In the genomic region with DNA sequence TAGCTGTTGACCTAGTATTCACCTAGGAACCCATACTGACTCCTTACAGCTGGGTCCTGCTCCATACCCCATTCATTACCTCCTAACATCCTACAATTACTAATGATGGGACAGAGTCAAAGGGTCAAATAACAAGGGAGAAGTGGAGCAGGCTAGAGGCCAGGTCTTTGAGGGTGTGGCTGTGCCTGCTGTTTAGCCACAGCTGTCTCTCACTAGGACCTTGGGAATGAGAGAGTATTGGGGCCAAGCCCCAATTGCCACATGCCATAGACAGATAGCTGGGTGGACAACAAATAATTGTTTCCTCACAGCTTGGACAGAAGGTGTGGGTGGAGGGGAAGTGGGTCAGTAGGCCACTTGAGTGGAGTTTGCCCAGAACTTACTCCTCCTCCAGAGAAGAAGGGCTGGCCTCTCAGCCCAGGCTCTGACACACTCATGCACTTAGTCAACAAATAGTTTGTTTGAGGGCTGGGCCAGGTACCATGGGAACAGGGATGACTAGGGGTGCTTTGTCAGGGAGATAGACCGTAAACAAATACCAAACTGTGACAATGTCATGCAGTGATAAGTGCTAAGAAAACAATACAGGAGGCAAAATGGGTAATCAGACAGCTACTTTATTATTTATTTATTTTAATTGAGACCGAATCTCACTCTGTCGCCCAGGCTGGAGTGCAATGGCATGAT, we compare ENCODE assay signal across 8 cellular contexts. TPM values are rescaled to one million over a fixed set of nuclear protein-coding genes. Genes with fewer than 3 reads are reported as not detected.
DNase-seq lines count a peak whose midpoint lies in the region; ATAC-seq and TF ChIP-seq lines count a peak whose summit lies in the region.

No MANE protein-coding gene starts in this region.

- no peaks in the 10 kb centered on the region for H3K9me3 ChIP-seq in suprapubic skin

- WGBS in suprapubic skin: 31% methylated on average over 3 of the region's 3 CpGs

- no peaks in the 10 kb centered on the region for H3K27me3 ChIP-seq in suprapubic skin

- DNase-seq in NK-92 treated with Interleukin-12 subunit alpha and Interleukin-12 subunit beta, amount 100 ng/mL, for 24 hours (lab: John Stamatoyannopoulos, UW): peak; percentile 10
- DNase-seq in NK-92 (lab: John Stamatoyannopoulos, UW; ENCODE audit: unreplicated experiment) (no peak), NCI-H748 treated with DMSO at 0.1 percent for 48 hours (lab: John Stamatoyannopoulos, UW) (peak; percentile 87), choroid plexus epithelial cell (ENCODE audit: low read depth) (peak; percentile 95), left lobe of liver (ENCODE audit: low spot score) (peak; percentile 90), suprapubic skin (ENCODE audit: low spot score in 2 of 2) (peak; percentile 91 to 95)

- peak overlapping the region; percentile 97 for H3K27ac ChIP-seq in suprapubic skin

- no peak for TF ChIP-seq POLR2A in suprapubic skin (IDR thresholded peaks at IDR 0.05)

- H3K4me3 ChIP-seq in choroid plexus epithelial cell (ENCODE audit: low read depth, low read length): no peak overlapping the region
- H3K4me3 ChIP-seq in suprapubic skin: no peak overlapping the region

- no peaks in the 10 kb centered on the region for H3K36me3 ChIP-seq in suprapubic skin

- TF ChIP-seq EP300 in suprapubic skin (IDR thresholded peaks at IDR 0.05): no peak

- TF ChIP-seq CTCF in choroid plexus epithelial cell (conservative IDR thresholded peaks at IDR 0.05; ENCODE audit: low read depth, low read length) (no peak), suprapubic skin (IDR thresholded peaks at IDR 0.05) (no peak)

- peaks cover 58% of the 10 kb centered on the region for H3K4me1 ChIP-seq in suprapubic skin

- ATAC-seq in left lobe of liver (peak; percentile 95), GM18517 (IDR thresholded peaks at IDR 0.05; ENCODE audit: unreplicated experiment) (no peak), GM21737 (IDR thresholded peaks at IDR 0.05; ENCODE audit: unreplicated experiment) (no peak)

RNA-seq across cellular contexts. Expression of a gene that starts 10.2 kb away (rescaled TPM):
- total RNA-seq in left lobe of liver (23.1 TPM), suprapubic skin (100 to 1,000 TPM; 140 to 311 (median 201) TPM)

RNA-seq across cellular contexts. Expression of a gene that starts 11.0 kb away (rescaled TPM):
- 23.2 TPM for total RNA-seq in left lobe of liver
- total RNA-seq in suprapubic skin: 100 to 1,000 TPM; 101 to 161 (median 113) TPM

RNA-seq across cellular contexts. Expression of a gene that starts 15.2 kb away (rescaled TPM):
- total RNA-seq in left lobe of liver (22.1 TPM), suprapubic skin (100 to 1,000 TPM in 1 of 4 donors, 10 to 100 TPM in 3; 59.5 to 110 (median 68.0) TPM)

RNA-seq across cellular contexts. Expression of a gene that starts 15.6 kb away (rescaled TPM):
- total RNA-seq in left lobe of liver: 12.8 TPM
- 10 to 100 TPM; 45.7 to 92.0 (median 76.4) TPM for total RNA-seq in suprapubic skin

RNA-seq across cellular contexts. Expression of a gene that starts 27.0 kb away (rescaled TPM):
- 0.88 TPM for total RNA-seq in left lobe of liver
- 1 to 10 TPM in 3 of 4 donors, not detected in 1; 4.3 to 5.6 (median 4.7) TPM for total RNA-seq in suprapubic skin
